ENCODE assay signal across 1 cellular context in the genomic region with DNA sequence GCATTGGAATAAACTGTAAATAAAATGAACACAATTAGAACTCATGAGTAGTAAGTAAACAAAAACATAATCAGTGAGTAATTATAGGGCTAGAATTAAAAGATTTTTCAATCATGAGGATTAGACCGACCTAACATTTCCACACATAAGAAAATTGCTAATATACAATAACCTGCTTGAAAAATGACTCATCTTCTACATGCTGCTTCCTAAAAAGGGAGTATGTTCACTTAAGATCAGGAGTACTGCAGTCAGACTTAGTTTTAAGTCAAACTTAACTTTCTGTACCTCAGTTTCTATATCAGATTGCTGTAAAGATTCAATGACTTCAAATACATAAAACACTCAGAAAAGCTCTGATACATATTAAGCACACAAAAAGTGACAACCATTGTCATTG.
TF ChIP-seq lines count a peak whose summit lies in the region.

No MANE protein-coding gene starts in this region.

TF ChIP-seq in IMR-90, 13 proteins besides CTCF, POLR2A, EP300 and RAD21:
- no peak for TF ChIP-seq MAFK (IDR thresholded peaks at IDR 0.05; ENCODE audit: low read depth, low read length)
